8 cellular contexts compared by ENCODE assay signal in the genomic region with DNA sequence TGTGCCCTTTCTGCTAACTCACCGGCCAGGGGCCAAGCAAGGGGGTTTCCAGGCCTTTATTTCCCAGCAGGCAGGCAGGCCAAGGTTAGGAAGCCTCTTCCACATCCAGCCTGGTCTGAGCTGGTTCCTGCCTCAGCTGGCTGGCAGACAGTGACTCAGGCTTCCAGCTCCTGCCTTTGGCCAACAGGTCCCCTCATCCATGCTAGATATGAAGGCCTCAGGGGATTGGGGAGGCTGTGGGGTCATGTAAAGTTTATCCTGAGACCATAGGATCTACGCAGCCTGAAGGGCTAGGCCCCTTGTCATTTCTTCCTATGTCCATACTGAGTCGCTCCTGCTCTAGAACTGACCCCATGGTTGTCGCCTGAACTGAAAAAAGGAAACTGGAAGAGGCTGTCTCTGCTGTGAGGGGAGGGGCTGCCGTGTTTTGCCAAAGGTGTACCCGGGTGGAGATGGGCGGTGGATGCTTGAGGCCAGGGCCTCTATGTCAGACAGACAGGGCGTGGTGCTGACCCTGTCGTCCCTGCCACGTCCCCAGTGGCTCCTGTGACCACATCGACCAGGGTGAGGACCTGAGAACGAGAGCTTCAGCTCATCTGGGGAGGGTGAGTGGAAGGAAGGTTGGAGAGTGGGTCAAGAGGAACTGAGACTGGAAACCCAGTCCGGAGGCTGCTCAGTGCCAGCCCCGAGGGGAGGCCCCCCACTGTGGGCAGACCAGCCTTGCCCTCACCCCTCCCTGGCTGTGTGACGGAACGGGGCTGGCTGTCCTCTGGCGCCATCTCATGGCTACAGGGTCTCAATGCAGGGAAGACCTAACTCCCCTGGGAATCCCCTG. TPM values are rescaled to one million over a fixed set of nuclear protein-coding genes. Genes with fewer than 3 reads are reported as not detected.
A peak's percentile ranks its signal among the peaks of the same experiment; 100 is the strongest.
DNase-seq lines count a peak whose midpoint lies in the region; ATAC-seq and TF ChIP-seq lines count a peak whose summit lies in the region.

No MANE protein-coding gene starts in this region.

- WGBS in thymus = 46% methylated on average over 17 of the region's 17 CpGs

- no peaks in the 10 kb centered on the region for H3K9me3 ChIP-seq in thymus (ENCODE audit: control insufficient read depth)

- ATAC-seq in GM19395 (IDR thresholded peaks at IDR 0.05; ENCODE audit: unreplicated experiment) = peak; percentile 73
- ATAC-seq in HG03565 (IDR thresholded peaks at IDR 0.05; ENCODE audit: unreplicated experiment) = peak; percentile 51
- peak; percentile 74 to 80 for ATAC-seq in activated T-cell treated with anti-CD3 and anti-CD28 coated beads, Interleukin-2, amount 50 U/mL, for 4 hours
- ATAC-seq in natural killer cell = peak; percentile 89 to 95 (median 90)

- H3K4me1 Mint-ChIP-seq in activated T-cell treated with anti-CD3 and anti-CD28 coated beads, Interleukin-2, amount 50 U/mL, for 4 hours (ENCODE audit: low read depth) = peaks cover 14% of the 10 kb centered on the region
- H3K4me1 Mint-ChIP-seq in natural killer cell = peaks cover 7 to 10% of the 10 kb centered on the region in 2 donors

- H3K4me3 ChIP-seq in fibroblast of mammary gland (ENCODE audit: control insufficient read depth, low read depth, low read length) = no peak overlapping the region
- no peak overlapping the region for H3K4me3 ChIP-seq in thymus (ENCODE audit: low read length)

- DNase-seq in COR-L47 (lab: John Stamatoyannopoulos, UW) (peak; percentile 50), NOMO-1 treated with dmso at 0.1 percent for 144 hours (lab: John Stamatoyannopoulos, UW; ENCODE audit: unreplicated experiment) (peak; percentile 85), fibroblast of mammary gland (ENCODE audit: low read depth) (peak; percentile 65), natural killer cell (peak; percentile 59)
- DNase-seq in activated T-cell treated with anti-CD3 and anti-CD28 coated beads, Interleukin-2, amount 50 U/mL, for 4 hours = peak; percentile 28

- H3K9me3 Mint-ChIP-seq in activated T-cell treated with anti-CD3 and anti-CD28 coated beads, Interleukin-2, amount 50 U/mL, for 4 hours = no peaks in the 10 kb centered on the region
- H3K9me3 Mint-ChIP-seq in natural killer cell = no peaks in the 10 kb centered on the region

- no peak overlapping the region for H3K4me3 Mint-ChIP-seq in activated T-cell treated with anti-CD3 and anti-CD28 coated beads, Interleukin-2, amount 50 U/mL, for 4 hours
- peak overlapping the region; percentile 58 for H3K4me3 Mint-ChIP-seq in natural killer cell

- no peaks in the 10 kb centered on the region for H3K4me1 ChIP-seq in thymus (ENCODE audit: control insufficient read depth, insufficient read depth, low read length)

- peaks cover 2% of the 10 kb centered on the region for H3K27me3 Mint-ChIP-seq in activated T-cell treated with anti-CD3 and anti-CD28 coated beads, Interleukin-2, amount 50 U/mL, for 4 hours (ENCODE audit: low read depth)
- peaks cover 0 to 5% of the 10 kb centered on the region in 2 donors for H3K27me3 Mint-ChIP-seq in natural killer cell (ENCODE audit: low read depth in 2 of 2)

- intact Hi-C loops in natural killer cell (cut with micrococcal nuclease) = no loop called here

- no peaks in the 10 kb centered on the region for H3K27me3 ChIP-seq in thymus (ENCODE audit: control insufficient read depth, insufficient read depth)

- H3K36me3 Mint-ChIP-seq in activated T-cell treated with anti-CD3 and anti-CD28 coated beads, Interleukin-2, amount 50 U/mL, for 4 hours (ENCODE audit: insufficient read depth) = no peaks in the 10 kb centered on the region
- no peaks in the 10 kb centered on the region for H3K36me3 Mint-ChIP-seq in natural killer cell

- no peaks in the 10 kb centered on the region for H3K36me3 ChIP-seq in thymus (ENCODE audit: control insufficient read depth, insufficient read depth)

- peak overlapping the region; percentile 33 for H3K27ac ChIP-seq in thymus (ENCODE audit: low read depth)

- H3K27ac Mint-ChIP-seq in natural killer cell = peak overlapping the region in 1 of 2 donors; percentile 93

- TF ChIP-seq CTCF in fibroblast of mammary gland (conservative IDR thresholded peaks at IDR 0.05; ENCODE audit: control insufficient read depth, insufficient read depth, low read depth, low read length) (peak; percentile 97), natural killer cell (IDR thresholded peaks at IDR 0.05) (peak; percentile 78)

RNA-seq across cellular contexts. Expression of gene P2RY6, which starts 17.0 kb away (rescaled TPM):
- total RNA-seq in activated T-cell treated with anti-CD3 and anti-CD28 coated beads, Interleukin-2, amount 50 U/mL, for 4 hours = not detected
- total RNA-seq in natural killer cell = under 1 TPM in 2 of 3 donors, not detected in 1; 0.24 to 0.40 TPM
- 2.9 TPM for polyA plus RNA-seq in thymus

RNA-seq across cellular contexts. Expression of gene ARHGEF17, which starts 19.0 kb away (rescaled TPM):
- total RNA-seq in activated T-cell treated with anti-CD3 and anti-CD28 coated beads, Interleukin-2, amount 50 U/mL, for 4 hours = under 1 TPM; 0.13 to 0.27 (median 0.13) TPM
- under 1 TPM; 0.02 to 0.88 (median 0.50) TPM for total RNA-seq in natural killer cell
- 8.9 TPM for polyA plus RNA-seq in thymus

Comparison
In these comparisons a context has a peak if more than half of its experiments do, and no peak if none do; other contexts are left out.
1. DNase-seq: peak in every context shown above with its lines; median percentile 85 in NOMO-1 treated with dmso at 0.1 percent for 144 hours; 65 in fibroblast of mammary gland; 59 in natural killer cell; 50 in COR-L47; 28 in activated T-cell treated with anti-CD3 and anti-CD28 coated beads, Interleukin-2, amount 50 U/mL, for 4 hours.